In genomic region chr9:129838707-129839259, GRCh38 we compare ENCODE assay signal across 1 cellular context.
TF ChIP-seq lines count a peak whose summit lies in the region.

No MANE protein-coding gene starts in this region.

TF ChIP-seq in K562, 482 proteins besides CTCF, POLR2A, EP300 and RAD21 (continued from another document and continues in another):
- TF ChIP-seq REST (CRISPR knock-in tag; IDR thresholded peaks at IDR 0.05; ENCODE audit: low read depth), result no peak
- TF ChIP-seq CBFA2T2 (conservative IDR thresholded peaks at IDR 0.05), result no peak
- no peak for TF ChIP-seq ARID1B (IDR thresholded peaks at IDR 0.05)
- TF ChIP-seq CC2D1A (IDR thresholded peaks at IDR 0.05), result no peak
- no peak for TF ChIP-seq USF1 (CRISPR knock-in tag; IDR thresholded peaks at IDR 0.05)
- no peak for TF ChIP-seq ZNF717 (CRISPR knock-in tag; IDR thresholded peaks at IDR 0.05)
- TF ChIP-seq BACH1 (tag; IDR thresholded peaks at IDR 0.05), result peak; percentile 82; the same call in 1 of the 2 replicates
- TF ChIP-seq ZNF436 (CRISPR knock-in tag; IDR thresholded peaks at IDR 0.05), result no peak
- no peak for TF ChIP-seq FOXA3 (CRISPR knock-in tag; conservative IDR thresholded peaks at IDR 0.05 in 1 of 2, IDR thresholded peaks at IDR 0.05 in 1 of 2)
- peak; percentile 69; the same call in 1 of the 2 replicates for TF ChIP-seq ZNF175 (CRISPR knock-in tag; IDR thresholded peaks at IDR 0.05; ENCODE audit: low read depth)
- no peak for TF ChIP-seq TFAP4 (CRISPR knock-in tag; IDR thresholded peaks at IDR 0.05; ENCODE audit: borderline replicate concordance)
- TF ChIP-seq ZKSCAN8 (CRISPR knock-in tag; IDR thresholded peaks at IDR 0.05), result no peak
- TF ChIP-seq KAT8 (IDR thresholded peaks at IDR 0.05; ENCODE audit: low read depth), result no peak
- TF ChIP-seq LEF1 (IDR thresholded peaks at IDR 0.05), result no peak
- TF ChIP-seq GTF2F1 (IDR thresholded peaks at IDR 0.05; ENCODE audit: low read depth, low read length), result no peak
- no peak for TF ChIP-seq GTF2B (IDR thresholded peaks at IDR 0.05; ENCODE audit: extremely low read depth, insufficient read length)
- TF ChIP-seq CBFB (CRISPR knock-in tag; IDR thresholded peaks at IDR 0.05), result no peak
- TF ChIP-seq CAMTA2 (CRISPR knock-in tag; conservative IDR thresholded peaks at IDR 0.05), result no peak
- no peak for TF ChIP-seq ID3 (CRISPR knock-in tag; IDR thresholded peaks at IDR 0.05)
- TF ChIP-seq ID3 (tag; IDR thresholded peaks at IDR 0.05), result peak; percentile 53; the same call in 1 of the 2 replicates
- peak; percentile 79 for TF ChIP-seq JUND (IDR thresholded peaks at IDR 0.05; ENCODE audit: borderline replicate concordance, low read depth, low read length)
- TF ChIP-seq JUND (tag; IDR thresholded peaks at IDR 0.05; ENCODE audit: borderline replicate concordance, low read depth, low read length), result peak; percentile 81; the same call in 2 of the 3 replicates
- TF ChIP-seq HDAC3 (IDR thresholded peaks at IDR 0.05; ENCODE audit: borderline replicate concordance, partially characterized antibody), result no peak
- no peak for TF ChIP-seq CGGBP1 (CRISPR knock-in tag; IDR thresholded peaks at IDR 0.05)
- TF ChIP-seq SMAD2 (IDR thresholded peaks at IDR 0.05; ENCODE audit: low read depth, low read length), result no peak
- TF ChIP-seq SUPT5H (IDR thresholded peaks at IDR 0.05), result no peak; the same call in 1 of the 2 replicates
- peak; percentile 37; the same call in 1 of the 2 replicates for TF ChIP-seq SMARCE1 (IDR thresholded peaks at IDR 0.05)
- TF ChIP-seq THRAP3 (IDR thresholded peaks at IDR 0.05; ENCODE audit: borderline replicate concordance), result no peak
- TF ChIP-seq ZNF77 (CRISPR knock-in tag; IDR thresholded peaks at IDR 0.05), result no peak
- no peak for TF ChIP-seq TOE1 (IDR thresholded peaks at IDR 0.05; ENCODE audit: borderline replicate concordance)
- no peak for TF ChIP-seq TOE1 (CRISPR knock-in tag; IDR thresholded peaks at IDR 0.05; ENCODE audit: borderline replicate concordance, low read depth)
- peak; percentile 12 for TF ChIP-seq POLR2B (IDR thresholded peaks at IDR 0.05; ENCODE audit: low read depth, partially characterized antibody)
- no peak for TF ChIP-seq ZBTB33 (CRISPR knock-in tag; IDR thresholded peaks at IDR 0.05)
- no peak for TF ChIP-seq SMARCB1 (IDR thresholded peaks at IDR 0.05; ENCODE audit: insufficient read length, low read depth)
- TF ChIP-seq ZZZ3 (IDR thresholded peaks at IDR 0.05), result no peak
- no peak for TF ChIP-seq FOS (IDR thresholded peaks at IDR 0.05; ENCODE audit: extremely low read depth, insufficient read length)
- TF ChIP-seq FOXJ2 (tag; IDR thresholded peaks at IDR 0.05), result no peak
- no peak for TF ChIP-seq CUX1 (CRISPR knock-in tag; IDR thresholded peaks at IDR 0.05)
- TF ChIP-seq YY1 (IDR thresholded peaks at IDR 0.05; ENCODE audit: borderline replicate concordance in 1 of 3, control insufficient read depth in 1 of 3, extremely low read depth in 1 of 3, insufficient read depth in 3 of 3, insufficient read length in 1 of 3, insufficient replicate concordance in 2 of 3, low read depth in 1 of 3, low read length in 2 of 3), result peak in 1 of 3 experiments; percentile 6
- TF ChIP-seq MXD1 (CRISPR knock-in tag; IDR thresholded peaks at IDR 0.05; ENCODE audit: borderline replicate concordance, poor library complexity, severe bottlenecking), result no peak
- TF ChIP-seq MEIS2 (IDR thresholded peaks at IDR 0.05; ENCODE audit: partially characterized antibody), result peak; percentile 42
- no peak for TF ChIP-seq SP2 (IDR thresholded peaks at IDR 0.05; ENCODE audit: extremely low read depth, low read depth, low read length, poor library complexity, severe bottlenecking)
- TF ChIP-seq RFX1 (IDR thresholded peaks at IDR 0.05), result no peak
- no peak; the same call in 1 of the 2 replicates for TF ChIP-seq SMARCA5 (IDR thresholded peaks at IDR 0.05)
- TF ChIP-seq E2F6 (IDR thresholded peaks at IDR 0.05; ENCODE audit: borderline replicate concordance in 1 of 2, extremely low read depth in 1 of 2, insufficient read depth in 1 of 2, insufficient read length in 1 of 2, low read depth in 1 of 2, low read length in 1 of 2, poor library complexity in 1 of 2, severe bottlenecking in 1 of 2), result peak in 1 of 2 experiments; percentile 74
- TF ChIP-seq NFYB (IDR thresholded peaks at IDR 0.05; ENCODE audit: extremely low read depth, insufficient read length), result no peak
- no peak for TF ChIP-seq COPS2 (conservative IDR thresholded peaks at IDR 0.05)
- TF ChIP-seq ZBTB26 (CRISPR knock-in tag; IDR thresholded peaks at IDR 0.05), result no peak
